ENCODE assay signal across 8 cellular contexts in the genomic region with DNA sequence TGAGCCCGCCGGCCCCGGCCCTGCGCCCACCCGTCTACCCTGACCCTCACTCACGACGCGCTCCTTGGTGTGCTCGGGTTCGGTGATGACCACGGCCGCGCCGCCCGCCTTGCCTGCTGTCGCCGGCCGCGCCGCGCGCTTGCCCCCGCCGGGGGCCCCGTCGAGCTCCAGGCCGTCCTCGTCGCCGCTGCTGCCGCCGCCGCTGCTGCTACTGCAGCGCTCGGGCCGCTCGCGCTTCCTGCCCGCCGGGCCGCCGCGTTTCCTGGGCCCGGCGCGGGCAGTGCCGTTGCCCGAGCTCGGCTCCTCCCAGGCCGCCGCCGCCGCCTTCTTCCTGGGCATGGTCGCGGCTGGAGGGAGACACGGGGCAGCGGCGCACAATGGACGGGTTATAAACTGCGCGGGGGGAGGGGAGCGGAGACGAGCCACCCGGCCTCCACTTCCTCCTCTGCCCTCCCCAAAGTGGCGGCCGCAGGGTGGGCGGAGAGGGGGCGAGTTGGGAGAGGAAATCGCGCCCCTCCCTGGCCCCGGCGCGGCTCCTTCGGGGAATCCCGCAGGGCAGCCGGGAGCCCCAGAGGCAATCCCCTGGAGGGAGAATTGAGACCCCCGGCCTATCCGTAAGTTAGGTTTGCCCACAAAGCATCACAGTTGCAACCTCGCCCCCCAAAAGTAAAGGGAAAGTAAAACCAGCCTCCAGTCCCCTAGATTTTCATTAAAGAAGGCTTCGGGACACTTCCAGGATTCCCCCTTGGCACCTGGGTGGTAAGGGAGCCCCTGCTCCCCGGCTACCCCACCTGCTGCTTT. TPM values are rescaled to one million over a fixed set of nuclear protein-coding genes. Genes with fewer than 3 reads are reported as not detected.
DNase-seq lines count a peak whose midpoint lies in the region; ATAC-seq and TF ChIP-seq lines count a peak whose summit lies in the region.

No MANE protein-coding gene starts in this region.

- DNase-seq in ACHN (peak; percentile 61), RPMI7951 (ENCODE audit: low read depth) (peak; percentile 72), foreskin fibroblast (peak; percentile 42 to 80), neural crest cell (ENCODE audit: low read depth, low spot score) (peak; percentile 62)
- DNase-seq in activated effector memory CD4-positive, alpha-beta T cell treated with Interleukin-2 at 50 U/mL for 16 hours: peak; percentile 44

- peak overlapping the region; percentile 97 for H3K4me3 Mint-ChIP-seq in neural crest cell

- peaks cover 44% of the 10 kb centered on the region for H3K27me3 Mint-ChIP-seq in neural crest cell (ENCODE audit: low read depth)

- H3K4me3 ChIP-seq in foreskin fibroblast (ENCODE audit: low read depth in 1 of 2, low read length in 2 of 2): peak overlapping the region; percentile 85 to 90
- peak overlapping the region; percentile 78 to 86 (median 80) for H3K4me3 ChIP-seq in subcutaneous abdominal adipose tissue (ENCODE audit: low read depth in 1 of 5, low read length in 5 of 5)

- no peaks in the 10 kb centered on the region for H3K9me3 ChIP-seq in subcutaneous abdominal adipose tissue (ENCODE audit: control insufficient read depth in 5 of 5, low read length in 5 of 5)

- no peaks in the 10 kb centered on the region for H3K9me3 Mint-ChIP-seq in neural crest cell

- no peak for TF ChIP-seq CTCF in foreskin fibroblast (IDR thresholded peaks at IDR 0.05; ENCODE audit: low read depth, low read length)
- no peak for TF ChIP-seq CTCF in neural crest cell (conservative IDR thresholded peaks at IDR 0.05)

- in situ Hi-C loops in ACHN (cut with HindIII; ENCODE audit: low pct_ligation_motif_present, low pct_unique_long_range_greater_than_20kb, low sequenced_read_pairs): no loop called here

- peaks cover 0 to 11% (median 5%) of the 10 kb centered on the region in 5 donors for H3K36me3 ChIP-seq in subcutaneous abdominal adipose tissue (ENCODE audit: control insufficient read depth in 5 of 5, insufficient read depth in 5 of 5, low read length in 5 of 5)

- H3K4me1 ChIP-seq in subcutaneous abdominal adipose tissue (ENCODE audit: control insufficient read depth in 5 of 5, insufficient read depth in 5 of 5, low read length in 5 of 5): peaks cover 6 to 52% (median 39%) of the 10 kb centered on the region in 5 donors

- peak overlapping the region; percentile 90 for H3K27ac ChIP-seq in subcutaneous abdominal adipose tissue (ENCODE audit: low read depth, low read length)

- ATAC-seq in GM18907 (IDR thresholded peaks at IDR 0.05; ENCODE audit: unreplicated experiment) (peak; percentile 44), HG03565 (IDR thresholded peaks at IDR 0.05; ENCODE audit: unreplicated experiment) (peak; percentile 19)

- H3K27me3 ChIP-seq in subcutaneous abdominal adipose tissue (ENCODE audit: control insufficient read depth in 5 of 5, insufficient read depth in 4 of 5, low read length in 5 of 5): no peaks in the 10 kb centered on the region

- peak overlapping the region; percentile 48 to 90 (median 81) for H3K9ac ChIP-seq in subcutaneous abdominal adipose tissue (ENCODE audit: low read length in 5 of 5)

- H3K27ac Mint-ChIP-seq in neural crest cell (ENCODE audit: unreplicated experiment): peak overlapping the region; percentile 97

- peaks cover 6% of the 10 kb centered on the region for H3K36me3 Mint-ChIP-seq in neural crest cell (ENCODE audit: low read depth)

- peaks cover 54% of the 10 kb centered on the region for H3K4me1 Mint-ChIP-seq in neural crest cell

RNA-seq across cellular contexts. Expression of a gene that starts 1.1 kb away (rescaled TPM):
- total RNA-seq in RPMI7951 (2014; rRNA removed; shearing (Covaris generic)): 60.7 and 61.9 TPM in 2 replicates
- total RNA-seq in neural crest cell: 224 and 225 TPM in 2 replicates

Comparison
In these comparisons a context has a peak if more than half of its experiments do, and no peak if none do; other contexts are left out.
1. Peak in every context shown above with its lines: DNase-seq, ATAC-seq, H3K4me3 ChIP-seq and H3K27ac ChIP-seq.